ENCODE assay signal across 8 cellular contexts in genomic region chr20:5113615-5113986, GRCh38. TPM values are rescaled to one million over a fixed set of nuclear protein-coding genes. Genes with fewer than 3 reads are reported as not detected.
A peak's percentile ranks its signal among the peaks of the same experiment; 100 is the strongest.
DNase-seq lines count a peak whose midpoint lies in the region; TF ChIP-seq lines count a peak whose summit lies in the region.

No MANE protein-coding gene starts in this region.

- H3K79me2 ChIP-seq in osteoblast (ENCODE audit: insufficient read depth, low read length): peaks cover 42% of the 10 kb centered on the region

- TF ChIP-seq CTCF in osteoblast (IDR thresholded peaks at IDR 0.05; ENCODE audit: extremely low read depth, low read depth, low read length): no peak

- no peaks in the 10 kb centered on the region for H3K9me3 ChIP-seq in CD8-positive, alpha-beta memory T cell (ENCODE audit: low read length)
- H3K9me3 ChIP-seq in NT2/D1 (ENCODE audit: insufficient read depth, low read length) (no peaks in the 10 kb centered on the region), endocrine pancreas (ENCODE audit: control insufficient read depth, low read length) (no peaks in the 10 kb centered on the region), osteoblast (ENCODE audit: low read depth, low read length) (no peaks in the 10 kb centered on the region)

- no peak for DNase-seq in CD8-positive, alpha-beta memory T cell
- DNase-seq in NT2/D1 (ENCODE audit: low read depth, low spot score) (no peak), osteoblast (ENCODE audit: insufficient read length, low spot score, missing footprints) (no peak), COR-L47 (lab: John Stamatoyannopoulos, UW) (no peak), COLO668 (lab: John Stamatoyannopoulos, UW; ENCODE audit: unreplicated experiment) (no peak), NCI-H2029 treated with DMSO at 0.1 percent for 48 hours (lab: John Stamatoyannopoulos, UW) (no peak), NK-92 (lab: John Stamatoyannopoulos, UW; ENCODE audit: unreplicated experiment) (no peak)

- peaks cover 5 to 76% (median 11%) of the 10 kb centered on the region in 3 donors for H3K36me3 Mint-ChIP-seq in CD8-positive, alpha-beta memory T cell

- H3K4me1 ChIP-seq in CD8-positive, alpha-beta memory T cell (ENCODE audit: insufficient read depth, low read length): peaks cover 29% of the 10 kb centered on the region
- no peaks in the 10 kb centered on the region for H3K4me1 ChIP-seq in NT2/D1 (ENCODE audit: insufficient read depth, insufficient read length)
- H3K4me1 ChIP-seq in endocrine pancreas (ENCODE audit: control insufficient read depth, insufficient read depth, low read length): peaks cover 11% of the 10 kb centered on the region
- H3K4me1 ChIP-seq in osteoblast (ENCODE audit: insufficient read depth, low read length): peaks cover 18% of the 10 kb centered on the region

- peak overlapping the region; percentile 92 to 99 (median 96) for H3K27ac Mint-ChIP-seq in CD8-positive, alpha-beta memory T cell

- no peaks in the 10 kb centered on the region for H3K9me3 Mint-ChIP-seq in CD8-positive, alpha-beta memory T cell

- H2AFZ ChIP-seq in osteoblast (ENCODE audit: low read length): peak overlapping the region; percentile 93

- peaks cover 5% of the 10 kb centered on the region for H4K20me1 ChIP-seq in osteoblast (ENCODE audit: insufficient read depth, low read length)

- peak overlapping the region; percentile 97 for H3K4me2 ChIP-seq in osteoblast (ENCODE audit: insufficient read depth, low read length)

- H3K36me3 ChIP-seq in CD8-positive, alpha-beta memory T cell (ENCODE audit: insufficient read depth, low read length): peaks cover 45% of the 10 kb centered on the region
- H3K36me3 ChIP-seq in NT2/D1 (ENCODE audit: insufficient read depth, insufficient read length, low read length) (peaks cover 73% of the 10 kb centered on the region), endocrine pancreas (ENCODE audit: control insufficient read depth, insufficient read depth, low read length) (no peaks in the 10 kb centered on the region), osteoblast (ENCODE audit: insufficient read depth, low read length) (peaks cover 58% of the 10 kb centered on the region)

- POLR2A ChIA-PET in CD8-positive, alpha-beta memory T cell (lab: Charles Lee): no interaction called here

- CTCF ChIA-PET in CD8-positive, alpha-beta memory T cell (lab: Charles Lee): no interaction called here

- H3K27me3 ChIP-seq in CD8-positive, alpha-beta memory T cell (ENCODE audit: insufficient read depth, low read length, poor library complexity, severe bottlenecking): no peaks in the 10 kb centered on the region
- H3K27me3 ChIP-seq in NT2/D1 (ENCODE audit: insufficient read depth, insufficient read length) (no peaks in the 10 kb centered on the region), endocrine pancreas (ENCODE audit: control insufficient read depth, insufficient read depth, low read length) (no peaks in the 10 kb centered on the region), osteoblast (ENCODE audit: insufficient read depth, low read length) (no peaks in the 10 kb centered on the region)

- peak overlapping the region; percentile 85 to 97 (median 93) for H3K4me3 Mint-ChIP-seq in CD8-positive, alpha-beta memory T cell

- peak overlapping the region; percentile 74 for H3K4me3 ChIP-seq in CD8-positive, alpha-beta memory T cell (ENCODE audit: low read length)
- H3K4me3 ChIP-seq in NT2/D1 (ENCODE audit: insufficient read length, low read depth): peak overlapping the region; percentile 91
- peak overlapping the region; percentile 75 for H3K4me3 ChIP-seq in endocrine pancreas (ENCODE audit: control insufficient read depth, insufficient read depth, low read length)
- H3K4me3 ChIP-seq in osteoblast (ENCODE audit: insufficient read depth, low read length): peak overlapping the region; percentile 91

- no peaks in the 10 kb centered on the region for H3K27me3 Mint-ChIP-seq in CD8-positive, alpha-beta memory T cell

- peak overlapping the region; percentile 77 for H3K27ac ChIP-seq in CD8-positive, alpha-beta memory T cell (ENCODE audit: low read depth, low read length)
- peak overlapping the region; percentile 85 for H3K27ac ChIP-seq in osteoblast (ENCODE audit: low read depth, low read length)

- H3K9ac ChIP-seq in NT2/D1 (ENCODE audit: insufficient read length, low read depth): peak overlapping the region; percentile 94
- H3K9ac ChIP-seq in endocrine pancreas (ENCODE audit: control insufficient read depth, insufficient read depth, low read length): peak overlapping the region; percentile 84

- H3K4me1 Mint-ChIP-seq in CD8-positive, alpha-beta memory T cell: peaks cover 21 to 46% (median 29%) of the 10 kb centered on the region in 3 donors

RNA-seq across cellular contexts. Expression of gene TMEM230, which starts 0.7 kb away (rescaled TPM):
- 10 to 100 TPM; 86.4 to 87.8 TPM for total RNA-seq in CD8-positive, alpha-beta memory T cell
- polyA plus RNA-seq in CD8-positive, alpha-beta memory T cell: 250 TPM
- 108 and 141 TPM in 2 replicates for total RNA-seq in osteoblast

RNA-seq across cellular contexts. Expression of gene PCNA, which starts 6.2 kb away (rescaled TPM):
- total RNA-seq in CD8-positive, alpha-beta memory T cell: 100 to 1,000 TPM; 654 to 662 TPM
- polyA plus RNA-seq in CD8-positive, alpha-beta memory T cell: 58.4 TPM
- 62.2 and 66.2 TPM in 2 replicates for total RNA-seq in osteoblast

RNA-seq across cellular contexts. Expression of gene CDS2, which starts 13.2 kb away (rescaled TPM):
- 10 to 100 TPM; 55.3 to 57.3 TPM for total RNA-seq in CD8-positive, alpha-beta memory T cell
- 48.3 TPM for polyA plus RNA-seq in CD8-positive, alpha-beta memory T cell
- total RNA-seq in osteoblast: 25.3 and 26.2 TPM in 2 replicates
